ENCODE assay signal across 1 cellular context in the genomic region with DNA sequence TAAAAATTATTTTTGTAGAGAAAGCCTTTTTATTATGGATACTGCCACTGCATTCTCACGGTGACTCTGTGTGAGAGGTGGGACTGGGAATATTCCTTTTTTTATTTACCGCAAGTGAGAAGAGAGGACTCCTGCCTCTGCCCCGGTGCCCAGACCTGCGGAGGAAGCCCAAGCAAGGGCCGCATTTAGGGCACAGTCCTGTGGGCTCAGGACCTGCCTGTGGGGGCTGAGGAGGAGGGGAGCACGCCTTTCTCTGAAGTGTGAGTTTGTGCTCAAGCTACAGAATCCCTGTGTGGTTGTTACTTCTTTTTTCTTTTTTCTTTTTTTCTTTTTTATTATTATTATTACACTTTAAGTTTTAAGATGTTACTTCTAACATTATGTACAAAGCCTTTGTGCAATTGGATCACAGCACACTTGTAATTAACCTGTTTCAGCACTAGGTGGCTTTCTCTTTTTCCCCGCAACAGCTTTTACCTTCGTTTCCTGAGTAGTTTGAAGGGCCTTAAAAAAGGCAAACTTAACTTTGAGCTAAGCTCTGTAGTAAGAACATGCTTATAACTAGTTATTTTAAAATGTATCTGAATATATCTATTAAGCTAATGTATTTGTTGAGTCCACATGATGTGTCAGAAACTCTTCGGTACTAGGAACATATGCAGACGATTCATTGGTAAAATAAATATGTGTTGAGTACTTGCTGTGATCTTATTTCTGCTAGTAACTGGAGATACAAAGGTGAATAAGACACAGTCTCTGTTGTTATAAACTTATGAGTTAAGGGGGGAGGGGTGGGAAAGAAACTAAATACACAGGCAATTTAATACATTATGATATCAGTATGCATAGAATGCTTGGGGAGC.
A peak's percentile ranks its signal among the peaks of the same experiment; 100 is the strongest.
TF ChIP-seq lines count a peak whose summit lies in the region.

No MANE protein-coding gene starts in this region.

TF ChIP-seq in IMR-90, 13 proteins besides CTCF, POLR2A, EP300 and RAD21:
- TF ChIP-seq RFX5 (IDR thresholded peaks at IDR 0.05; ENCODE audit: low read depth, low read length) = no peak
- TF ChIP-seq SMC3 (IDR thresholded peaks at IDR 0.05; ENCODE audit: low read depth, low read length) = peak; percentile 40
